ENCODE assay signal across 25 cellular contexts in genomic region chr2:100009743-100010142, GRCh38.
A peak's percentile ranks its signal among the peaks of the same experiment; 100 is the strongest.
DNase-seq lines count a peak whose midpoint lies in the region; ATAC-seq and TF ChIP-seq lines count a peak whose summit lies in the region.
"Had no signal": no experiment of that assay in that cellular context is flagged by ENCODE, and none has a peak within 500 bp of the region (broad histone marks: within the 10 kb centered on the region; RNA-seq: fewer than 3 reads in every experiment).

No MANE protein-coding gene starts in this region.

- H3K4ac ChIP-seq in mesenchymal stem cell (ENCODE audit: low read depth in 1 of 2, low read length in 2 of 2), result peak overlapping the region; percentile 33 to 36

- 81% methylated on average over 4 of the region's 6 CpGs for WGBS in mesenchymal stem cell

- H3K27ac Mint-ChIP-seq in GM23338 (no peak overlapping the region), brain (peak overlapping the region in 4 of 5 experiments; percentile 13 to 84 (median 18))
- H3K27ac Mint-ChIP-seq in stimulated activated memory B cell treated with anti-CD40 and anti-IgM and Interleukin-4, amounts not matched to agents 10 μg/mL and 1 μg/mL and 100 μg/mL, for 72 hours, result peak overlapping the region; percentile 52
- no peak overlapping the region for H3K27ac Mint-ChIP-seq in activated CD4-positive, alpha-beta T cell treated with anti-CD3 and anti-CD28 coated beads, Interleukin-2, amount 10 ng/mL, durations not matched to agents 7 days and 5 days
- no peak overlapping the region for H3K27ac Mint-ChIP-seq in activated CD4-positive, alpha-beta memory T cell treated with anti-CD3 and anti-CD28 coated beads, Interleukin-2, amount 10 ng/mL, durations not matched to agents 7 days and 5 days
- H3K27ac Mint-ChIP-seq: CD8-positive, alpha-beta T cell; progenitor cell of endocrine pancreas; T-helper 1 cell treated with Interleukin-12 subunit alpha and Interleukin-12 subunit beta and Interleukin-4 antibody, amounts not matched to agents 30 μg/mL and 1 μg/mL, for 36 hours had no signal

- H4K91ac ChIP-seq in mesenchymal stem cell (ENCODE audit: low read length), result peak overlapping the region; percentile 15

- TF ChIP-seq CTCF in GM23338 (conservative IDR thresholded peaks at IDR 0.05; ENCODE audit: low read depth in 2 of 2) (no peak), brain (conservative IDR thresholded peaks at IDR 0.05) (no peak)

- H2BK120ac ChIP-seq in mesenchymal stem cell (ENCODE audit: low read depth, low read length), result no peak overlapping the region

- no peak overlapping the region for H3K9ac ChIP-seq in mesenchymal stem cell (ENCODE audit: low read length)

- H3K27me3 Mint-ChIP-seq in GM23338 (ENCODE audit: insufficient read depth, low read depth, poor library complexity), result peaks cover 2% of the 10 kb centered on the region
- H3K27me3 Mint-ChIP-seq in brain, result peaks cover 2% of the 10 kb centered on the region
- H3K27me3 Mint-ChIP-seq in stimulated activated memory B cell treated with anti-CD40 and anti-IgM and Interleukin-4, amounts not matched to agents 10 μg/mL and 1 μg/mL and 100 μg/mL, for 72 hours, result no peaks in the 10 kb centered on the region
- H3K27me3 Mint-ChIP-seq in activated CD4-positive, alpha-beta T cell treated with anti-CD3 and anti-CD28 coated beads, Interleukin-2, amount 10 ng/mL, durations not matched to agents 7 days and 5 days, result no peaks in the 10 kb centered on the region
- peaks cover 6% of the 10 kb centered on the region for H3K27me3 Mint-ChIP-seq in activated CD4-positive, alpha-beta memory T cell treated with anti-CD3 and anti-CD28 coated beads, Interleukin-2, amount 10 ng/mL, durations not matched to agents 7 days and 5 days

- peak overlapping the region; percentile 16 for H4K8ac ChIP-seq in mesenchymal stem cell (ENCODE audit: low read length)

- H3K4me3 ChIP-seq in GM23338 (no peak overlapping the region), mesenchymal stem cell (ENCODE audit: insufficient read depth in 1 of 2, low read depth in 1 of 2, low read length in 2 of 2) (no peak overlapping the region)
- H3K4me3 ChIP-seq: lower lobe of right lung, suprapubic skin had no signal

- H3K18ac ChIP-seq in mesenchymal stem cell (ENCODE audit: low read depth in 1 of 2, low read length in 2 of 2), result peak overlapping the region; percentile 50 to 68

- H3K9me3 Mint-ChIP-seq in GM23338, result no peaks in the 10 kb centered on the region
- H3K9me3 Mint-ChIP-seq in brain, result no peaks in the 10 kb centered on the region
- H3K9me3 Mint-ChIP-seq in stimulated activated memory B cell treated with anti-CD40 and anti-IgM and Interleukin-4, amounts not matched to agents 10 μg/mL and 1 μg/mL and 100 μg/mL, for 72 hours, result no peaks in the 10 kb centered on the region
- no peaks in the 10 kb centered on the region for H3K9me3 Mint-ChIP-seq in activated CD4-positive, alpha-beta T cell treated with anti-CD3 and anti-CD28 coated beads, Interleukin-2, amount 10 ng/mL, durations not matched to agents 7 days and 5 days
- no peaks in the 10 kb centered on the region for H3K9me3 Mint-ChIP-seq in activated CD4-positive, alpha-beta memory T cell treated with anti-CD3 and anti-CD28 coated beads, Interleukin-2, amount 10 ng/mL, durations not matched to agents 7 days and 5 days
- H3K9me3 Mint-ChIP-seq: CD8-positive, alpha-beta T cell; neural crest cell; T-helper 1 cell treated with Interleukin-12 subunit alpha and Interleukin-12 subunit beta and Interleukin-4 antibody, amounts not matched to agents 30 μg/mL and 1 μg/mL, for 36 hours had no signal

- POLR2A ChIA-PET in activated CD4-positive, alpha-beta T cell treated with anti-CD3 and anti-CD28 coated beads, Interleukin-2, amount 10 ng/mL, durations not matched to agents 7 days and 5 days (lab: Charles Lee), result no interaction called here
- POLR2A ChIA-PET in activated CD4-positive, alpha-beta memory T cell treated with anti-CD3 and anti-CD28 coated beads, Interleukin-2, amount 10 ng/mL, durations not matched to agents 7 days and 5 days (lab: Charles Lee), result no interaction called here

- peak overlapping the region; percentile 28 for H2AK5ac ChIP-seq in mesenchymal stem cell (ENCODE audit: low read length, severe bottlenecking)

- no peak overlapping the region for H2BK5ac ChIP-seq in mesenchymal stem cell (ENCODE audit: low read depth, low read length, poor library complexity, severe bottlenecking)

- no peak overlapping the region for H3K4me3 Mint-ChIP-seq in GM23338
- H3K4me3 Mint-ChIP-seq in brain, result no peak overlapping the region
- H3K4me3 Mint-ChIP-seq in stimulated activated memory B cell treated with anti-CD40 and anti-IgM and Interleukin-4, amounts not matched to agents 10 μg/mL and 1 μg/mL and 100 μg/mL, for 72 hours, result no peak overlapping the region
- H3K4me3 Mint-ChIP-seq in activated CD4-positive, alpha-beta T cell treated with anti-CD3 and anti-CD28 coated beads, Interleukin-2, amount 10 ng/mL, durations not matched to agents 7 days and 5 days, result no peak overlapping the region
- no peak overlapping the region for H3K4me3 Mint-ChIP-seq in activated CD4-positive, alpha-beta memory T cell treated with anti-CD3 and anti-CD28 coated beads, Interleukin-2, amount 10 ng/mL, durations not matched to agents 7 days and 5 days
- H3K4me3 Mint-ChIP-seq: CD8-positive, alpha-beta T cell; neural crest cell; T-helper 1 cell treated with Interleukin-12 subunit alpha and Interleukin-12 subunit beta and Interleukin-4 antibody, amounts not matched to agents 30 μg/mL and 1 μg/mL, for 36 hours had no signal

- H3K27ac ChIP-seq in GM23338 (ENCODE audit: low read depth) (no peak overlapping the region), mesenchymal stem cell (ENCODE audit: low read length, poor library complexity, severe bottlenecking) (peak overlapping the region; percentile 77)
- H3K27ac ChIP-seq: lower lobe of right lung, suprapubic skin had no signal

- no peaks in the 10 kb centered on the region for H3K36me3 Mint-ChIP-seq in GM23338 (ENCODE audit: low read depth)
- H3K36me3 Mint-ChIP-seq in brain, result peaks cover 36% of the 10 kb centered on the region
- peaks cover 51% of the 10 kb centered on the region for H3K36me3 Mint-ChIP-seq in stimulated activated memory B cell treated with anti-CD40 and anti-IgM and Interleukin-4, amounts not matched to agents 10 μg/mL and 1 μg/mL and 100 μg/mL, for 72 hours
- H3K36me3 Mint-ChIP-seq in activated CD4-positive, alpha-beta T cell treated with anti-CD3 and anti-CD28 coated beads, Interleukin-2, amount 10 ng/mL, durations not matched to agents 7 days and 5 days (ENCODE audit: low read depth), result peaks cover 3% of the 10 kb centered on the region
- no peaks in the 10 kb centered on the region for H3K36me3 Mint-ChIP-seq in activated CD4-positive, alpha-beta memory T cell treated with anti-CD3 and anti-CD28 coated beads, Interleukin-2, amount 10 ng/mL, durations not matched to agents 7 days and 5 days (ENCODE audit: low read depth)

- H3K9me3 ChIP-seq in mesenchymal stem cell (ENCODE audit: control insufficient read depth, low read length), result no peaks in the 10 kb centered on the region
- H3K9me3 ChIP-seq: heart right ventricle, lower lobe of right lung, suprapubic skin had no signal

- H3K4me1 ChIP-seq in GM23338 (ENCODE audit: insufficient read depth) (no peaks in the 10 kb centered on the region), mesenchymal stem cell (ENCODE audit: control insufficient read depth, insufficient read depth, low read depth, low read length) (peaks cover 12% of the 10 kb centered on the region)
- H3K4me1 ChIP-seq: suprapubic skin had no signal

- ATAC-seq in GM23338, result no peak
- no peak for ATAC-seq in stimulated activated memory B cell treated with anti-CD40 and anti-IgM and Interleukin-4, amounts not matched to agents 10 μg/mL and 1 μg/mL and 100 μg/mL, for 72 hours
- ATAC-seq: CD8-positive, alpha-beta T cell had no signal

- no peaks in the 10 kb centered on the region for H3K9me2 ChIP-seq in GM23338 (ENCODE audit: insufficient read depth)

- H4K20me1 ChIP-seq in GM23338 (replicated peaks; ENCODE audit: insufficient read depth), result no peaks in the 10 kb centered on the region

- peak overlapping the region; percentile 18 to 19 for H2BK12ac ChIP-seq in mesenchymal stem cell (ENCODE audit: low read length in 2 of 2)

- no peak overlapping the region for H3K4me2 ChIP-seq in GM23338
- no peak overlapping the region for H3K4me2 ChIP-seq in mesenchymal stem cell (ENCODE audit: low read length, poor library complexity, severe bottlenecking)

- no peaks in the 10 kb centered on the region for H3F3A ChIP-seq in GM23338 (replicated peaks; ENCODE audit: low read depth)

- no peaks in the 10 kb centered on the region for H3K27me3 ChIP-seq in GM23338 (ENCODE audit: insufficient read depth)
- H3K27me3 ChIP-seq in mesenchymal stem cell (ENCODE audit: control insufficient read depth in 1 of 2, insufficient read depth in 1 of 2, low read length in 2 of 2), result peaks cover 0 to 17% of the 10 kb centered on the region in 2 experiments
- H3K27me3 ChIP-seq: heart right ventricle, suprapubic skin had no signal

- CTCF ChIA-PET in activated CD4-positive, alpha-beta T cell treated with anti-CD3 and anti-CD28 coated beads, Interleukin-2, amount 10 ng/mL, durations not matched to agents 7 days and 5 days (lab: Charles Lee), result interaction anchor here (0.5 to 1.1 kb wide), 2 partner anchors 10 to 483 kb away, joined by 3 read pairs; no protein-coding TSS in a partner anchor
- CTCF ChIA-PET in activated CD4-positive, alpha-beta memory T cell treated with anti-CD3 and anti-CD28 coated beads, Interleukin-2, amount 10 ng/mL, durations not matched to agents 7 days and 5 days (lab: Charles Lee), result no interaction called here

- no peak overlapping the region for H3K23ac ChIP-seq in mesenchymal stem cell (ENCODE audit: low read length in 2 of 2)

- H3K14ac ChIP-seq in mesenchymal stem cell (ENCODE audit: low read length in 2 of 2), result no peak overlapping the region

- peak overlapping the region; percentile 29 for H2BK15ac ChIP-seq in mesenchymal stem cell (ENCODE audit: low read depth, poor library complexity, severe bottlenecking)

- H2AFZ ChIP-seq in GM23338, result peak overlapping the region; percentile 23; the same call in 1 of the 2 replicates
- H2AFZ ChIP-seq in mesenchymal stem cell (ENCODE audit: low read depth, low read length), result no peak overlapping the region

- no peaks in the 10 kb centered on the region for H3K79me2 ChIP-seq in GM23338 (replicated peaks; ENCODE audit: insufficient read depth)

- H3K36me3 ChIP-seq in GM23338 (ENCODE audit: insufficient read depth) (no peaks in the 10 kb centered on the region), mesenchymal stem cell (ENCODE audit: control insufficient read depth in 1 of 2, insufficient read depth in 2 of 2, low read depth in 1 of 2, low read length in 2 of 2) (peaks cover 0 to 8% of the 10 kb centered on the region in 2 experiments)
- H3K36me3 ChIP-seq: suprapubic skin had no signal

- no peak for DNase-seq in GM23338 (ENCODE audit: low spot score)
- no peak for DNase-seq in mesenchymal stem cell
- DNase-seq in activated CD4-positive, alpha-beta T cell treated with anti-CD3 and anti-CD28 coated beads for 4 hours, result no peak
- DNase-seq in activated CD4-positive, alpha-beta T cell treated with anti-CD3 and anti-CD28 coated beads, Interleukin-2, amount 10 ng/mL, durations not matched to agents 7 days and 5 days, result no peak
- DNase-seq in activated CD4-positive, alpha-beta memory T cell treated with anti-CD3 and anti-CD28 coated beads, Interleukin-2, amount 10 ng/mL, durations not matched to agents 7 days and 5 days, result no peak
- DNase-seq: activated CD4-positive, alpha-beta T cell treated with anti-CD3 and anti-CD28 coated beads for 1 hour; activated CD8-positive, alpha-beta memory T cell treated with anti-CD3 and anti-CD28 coated beads for 24 hours; activated gamma-delta T cell; activated T-cell treated with anti-CD3 and anti-CD28 coated beads, Interleukin-2, amount 50 U/mL, for 1 hour; CD8-positive, alpha-beta T cell; central memory CD4-positive, alpha-beta T cell; heart right ventricle; kidney glomerular epithelial cell; lower lobe of right lung; NCI-H1105; NCI-H1930; NCI-H526 treated with DMSO at 0.1 percent for 48 hours; stimulated activated CD4-positive, alpha-beta T cell treated with anti-CD3 and anti-CD28 coated beads, Interleukin-4, amount 100 ng/mL, for 4 hours; stimulated activated naive CD4-positive, alpha-beta T cell had no signal

- H3K79me1 ChIP-seq in mesenchymal stem cell (replicated peaks; ENCODE audit: low read length, poor library complexity, severe bottlenecking), result peaks cover 8% of the 10 kb centered on the region

- H3K4me1 Mint-ChIP-seq in GM23338 (peaks cover 18% of the 10 kb centered on the region; the same call in 2 of the 3 replicates), brain (peaks cover 64% of the 10 kb centered on the region)
- peaks cover 23% of the 10 kb centered on the region for H3K4me1 Mint-ChIP-seq in stimulated activated memory B cell treated with anti-CD40 and anti-IgM and Interleukin-4, amounts not matched to agents 10 μg/mL and 1 μg/mL and 100 μg/mL, for 72 hours
- H3K4me1 Mint-ChIP-seq in activated CD4-positive, alpha-beta T cell treated with anti-CD3 and anti-CD28 coated beads, Interleukin-2, amount 10 ng/mL, durations not matched to agents 7 days and 5 days, result no peaks in the 10 kb centered on the region
- H3K4me1 Mint-ChIP-seq in activated CD4-positive, alpha-beta memory T cell treated with anti-CD3 and anti-CD28 coated beads, Interleukin-2, amount 10 ng/mL, durations not matched to agents 7 days and 5 days, result no peaks in the 10 kb centered on the region

Comparison
In these comparisons a context has a peak if more than half of its experiments do, and no peak if none do; other contexts are left out.
1. H3K27ac Mint-ChIP-seq: peak in brain (4 of 5) and stimulated activated memory B cell treated with anti-CD40 and anti-IgM and Interleukin-4, amounts not matched to agents 10 μg/mL and 1 μg/mL and 100 μg/mL, for 72 hours (single experiment); none in GM23338 (single experiment), activated CD4-positive, alpha-beta T cell treated with anti-CD3 and anti-CD28 coated beads, Interleukin-2, amount 10 ng/mL, durations not matched to agents 7 days and 5 days (single experiment) and activated CD4-positive, alpha-beta memory T cell treated with anti-CD3 and anti-CD28 coated beads, Interleukin-2, amount 10 ng/mL, durations not matched to agents 7 days and 5 days (single experiment).